ENCODE assay signal across 22 cellular contexts in the genomic region with DNA sequence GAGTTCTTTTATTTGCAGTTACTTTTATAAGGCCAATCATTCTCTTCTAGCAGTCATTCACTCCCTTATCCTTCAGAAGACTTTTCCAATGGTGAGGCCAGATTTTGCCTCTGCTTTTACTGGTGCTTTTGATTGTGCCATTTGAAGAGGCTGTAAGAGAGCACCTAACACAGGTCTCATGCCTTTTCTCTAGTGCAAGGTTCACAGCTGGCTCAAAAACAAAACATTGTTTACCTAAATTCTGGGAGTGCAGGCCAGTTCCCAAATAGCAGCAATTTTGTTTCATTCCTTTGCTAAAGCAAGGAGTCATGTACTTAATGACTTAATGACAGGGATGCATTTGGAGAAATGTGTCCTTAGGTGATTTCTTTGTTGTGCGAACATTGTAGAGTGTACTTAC.
"Had no signal": no experiment of that assay in that cellular context is flagged by ENCODE, and none has a peak within 500 bp of the region (broad histone marks: within the 10 kb centered on the region; RNA-seq: fewer than 3 reads in every experiment).

No MANE protein-coding gene starts in this region.

- H3K36me3 ChIP-seq: left ventricle myocardium inferior, ovary, right atrium auricular region, right lobe of liver, thyroid gland, transverse colon, uterus had no signal

- ATAC-seq: left colon; natural killer cell; right lobe of liver; stimulated activated memory B cell treated with anti-CD40 and anti-IgM and Interleukin-4, amounts not matched to agents 10 μg/mL and 1 μg/mL and 100 μg/mL, for 72 hours; stimulated activated naive CD8-positive, alpha-beta T cell treated with anti-CD3 and anti-CD28 coated beads, Interleukin-15, amount 100 ng/mL, for 72 hours had no signal

- FAIRE-seq: kidney had no signal

- H3K4me3 ChIP-seq: left ventricle myocardium inferior, lung, ovary, right atrium auricular region, right lobe of liver, smooth muscle cell, thyroid gland, transverse colon, uterus had no signal

- H3K27ac ChIP-seq: left ventricle myocardium inferior, ovary, right atrium auricular region, right lobe of liver, thyroid gland, transverse colon, uterus had no signal

- H3K4me1 ChIP-seq: left ventricle myocardium inferior, right atrium auricular region, right lobe of liver, thyroid gland, transverse colon, uterus had no signal

- DNase-seq: hippocampal formation; kidney; left colon; left ventricle myocardium inferior; naive B cell; natural killer cell; ovary; right lobe of liver; stimulated activated CD4-positive, alpha-beta T cell treated with anti-CD3 and anti-CD28 coated beads, Interleukin-1b, Interleukin-23, amount 100 ng/mL, for 48 hours; stimulated activated CD4-positive, alpha-beta T cell treated with anti-CD3 and anti-CD28 coated beads, Interleukin-2, amount 100 ng/mL, for 48 hours; stimulated activated CD4-positive, alpha-beta T cell treated with anti-CD3 and anti-CD28 coated beads, Interleukin-4, amount 100 ng/mL, for 4 hours; stimulated activated CD8-positive, alpha-beta memory T cell treated with anti-CD3 and anti-CD28 coated beads, Interleukin-4, amount 100 ng/mL, for 48 hours; stimulated activated naive CD4-positive, alpha-beta T cell treated with Interleukin-2 at 50 U/mL for 16 hours; stimulated activated naive CD8-positive, alpha-beta T cell treated with anti-CD3 and anti-CD28 coated beads, Interleukin-15, amount 100 ng/mL, for 72 hours; substantia nigra; thyroid gland; transverse colon; uterus had no signal

- H3K4me2 ChIP-seq: smooth muscle cell had no signal

- H3K9me3 ChIP-seq: left ventricle myocardium inferior, ovary, right atrium auricular region, right lobe of liver, thyroid gland, transverse colon, uterus had no signal

- H3K27me3 ChIP-seq: ovary, right atrium auricular region, right lobe of liver, thyroid gland, transverse colon, uterus had no signal
